In the genomic region with DNA sequence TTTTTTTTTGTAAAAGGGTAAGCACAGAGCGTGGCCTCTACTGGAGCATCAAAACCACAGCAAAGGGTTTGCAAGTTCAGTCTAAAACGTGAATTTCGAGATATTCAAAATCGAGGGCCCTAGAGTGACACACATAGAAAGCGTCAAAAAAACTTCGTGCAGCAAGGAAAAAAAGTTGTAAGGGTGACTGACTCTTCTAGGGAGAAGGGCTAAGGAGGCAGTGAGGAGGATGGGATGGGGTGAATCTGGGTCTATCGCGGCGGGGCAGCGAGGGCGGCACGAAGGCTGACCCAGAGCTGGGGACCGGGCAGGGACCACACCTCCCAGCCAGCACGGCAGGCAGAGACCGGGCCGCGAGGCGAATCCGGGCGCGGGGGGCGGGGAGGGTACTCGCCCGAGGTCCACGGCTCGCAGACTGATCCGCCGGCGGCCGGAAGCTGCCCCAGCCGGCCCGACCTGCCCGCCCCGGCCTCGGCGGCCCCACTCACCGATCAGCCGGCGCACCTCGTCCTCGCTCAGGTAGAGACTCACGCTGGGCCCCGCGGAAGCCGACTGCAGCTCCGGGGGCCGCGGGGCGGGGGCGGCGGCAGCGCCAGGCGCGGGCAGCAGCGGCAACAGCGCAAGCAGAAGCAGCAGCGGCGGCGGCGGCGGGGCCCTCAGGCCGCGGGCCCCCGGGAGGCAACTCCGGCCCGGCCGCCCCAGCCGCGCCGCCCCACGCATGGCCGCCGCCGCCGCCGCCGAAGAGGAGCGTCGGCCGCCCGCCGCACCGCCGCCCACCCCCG, we compare ENCODE assay signal across 1 cellular context.
A peak's percentile ranks its signal among the peaks of the same experiment; 100 is the strongest.
TF ChIP-seq lines count a peak whose summit lies in the region.

No MANE protein-coding gene starts in this region.

TF ChIP-seq in HepG2, 621 proteins besides CTCF, POLR2A, EP300 and RAD21 (continued from another document and continues in another):
- TF ChIP-seq, protein P1, sequence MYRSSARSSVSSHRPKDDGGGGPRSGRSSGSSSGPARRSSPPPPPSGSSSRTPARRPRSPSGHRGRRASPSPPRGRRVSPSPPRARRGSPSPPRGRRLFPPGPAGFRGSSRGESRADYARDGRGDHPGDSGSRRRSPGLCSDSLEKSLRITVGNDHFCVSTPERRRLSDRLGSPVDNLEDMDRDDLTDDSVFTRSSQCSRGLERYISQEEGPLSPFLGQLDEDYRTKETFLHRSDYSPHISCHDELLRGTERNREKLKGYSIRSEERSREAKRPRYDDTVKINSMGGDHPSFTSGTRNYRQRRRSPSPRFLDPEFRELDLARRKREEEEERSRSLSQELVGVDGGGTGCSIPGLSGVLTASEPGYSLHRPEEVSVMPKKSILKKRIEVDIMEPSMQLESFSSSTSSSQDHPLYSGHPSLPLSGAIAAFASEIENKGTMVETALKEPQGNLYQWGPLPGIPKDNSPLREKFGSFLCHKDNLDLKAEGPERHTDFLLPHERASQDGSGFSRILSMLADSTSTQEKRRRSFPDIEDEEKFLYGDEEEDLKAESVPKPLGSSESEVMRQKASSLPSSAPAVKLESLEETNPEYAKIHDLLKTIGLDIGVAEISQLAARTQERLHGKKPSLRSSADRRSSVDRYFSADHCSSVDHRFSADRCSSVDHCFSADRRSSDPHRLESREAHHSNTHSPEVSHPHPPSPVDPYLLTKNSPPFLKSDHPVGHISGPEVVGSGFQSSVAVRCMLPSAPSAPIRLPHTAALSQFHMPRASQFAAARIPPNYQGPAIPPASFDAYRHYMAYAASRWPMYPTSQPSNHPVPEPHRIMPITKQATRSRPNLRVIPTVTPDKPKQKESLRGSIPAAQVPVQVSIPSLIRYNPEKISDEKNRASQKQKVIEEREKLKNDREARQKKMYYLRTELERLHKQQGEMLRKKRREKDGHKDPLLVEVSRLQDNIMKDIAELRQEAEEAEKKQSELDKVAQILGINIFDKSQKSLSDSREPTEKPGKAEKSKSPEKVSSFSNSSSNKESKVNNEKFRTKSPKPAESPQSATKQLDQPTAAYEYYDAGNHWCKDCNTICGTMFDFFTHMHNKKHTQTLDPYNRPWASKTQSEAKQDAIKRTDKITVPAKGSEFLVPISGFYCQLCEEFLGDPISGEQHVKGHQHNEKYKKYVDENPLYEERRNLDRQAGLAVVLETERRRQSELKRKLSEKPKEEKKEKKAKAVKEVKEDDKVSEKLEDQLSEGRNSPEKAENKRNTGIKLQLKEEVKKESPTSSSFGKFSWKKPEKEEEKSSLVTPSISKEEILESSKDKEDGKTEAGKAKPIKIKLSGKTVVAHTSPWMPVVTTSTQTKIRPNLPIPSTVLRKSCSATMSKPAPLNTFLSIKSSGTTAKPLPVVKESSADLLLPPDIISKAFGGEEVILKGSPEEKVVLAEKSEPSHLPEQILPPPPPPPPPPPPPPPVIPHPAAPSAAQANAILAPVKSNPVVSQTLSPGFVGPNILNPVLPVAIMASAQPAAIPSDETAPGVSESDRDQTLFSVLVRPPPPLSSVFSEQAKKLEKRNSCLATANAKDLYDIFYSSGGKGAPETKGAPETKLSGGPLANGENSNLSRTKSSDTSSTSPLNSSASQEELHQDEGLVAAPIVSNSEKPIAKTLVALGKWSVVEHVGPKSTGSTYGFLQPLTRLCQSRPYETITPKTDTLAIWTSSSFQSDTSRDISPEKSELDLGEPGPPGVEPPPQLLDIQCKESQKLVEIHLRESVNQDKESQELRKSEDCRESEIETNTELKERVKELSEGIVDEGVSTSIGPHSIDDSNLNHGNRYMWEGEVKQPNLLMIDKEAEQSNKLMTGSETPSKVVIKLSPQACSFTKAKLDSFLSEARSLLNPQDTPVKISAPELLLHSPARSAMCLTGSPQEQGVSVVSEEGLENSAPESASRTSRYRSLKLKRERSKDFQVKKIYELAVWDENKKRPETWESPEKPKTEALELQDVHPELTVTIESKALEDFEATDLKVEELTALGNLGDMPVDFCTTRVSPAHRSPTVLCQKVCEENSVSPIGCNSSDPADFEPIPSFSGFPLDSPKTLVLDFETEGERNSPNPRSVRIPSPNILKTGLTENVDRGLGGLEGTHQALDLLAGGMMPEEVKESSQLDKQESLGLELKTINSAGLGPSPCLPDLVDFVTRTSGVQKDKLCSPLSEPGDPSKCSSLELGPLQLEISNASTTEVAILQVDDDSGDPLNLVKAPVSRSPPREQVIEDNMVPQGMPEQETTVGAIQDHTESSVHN (CRISPR knock-in tag; IDR thresholded peaks at IDR 0.05) = peak; percentile 56; the same call in 1 of the 2 replicates
- TF ChIP-seq, protein P2, sequence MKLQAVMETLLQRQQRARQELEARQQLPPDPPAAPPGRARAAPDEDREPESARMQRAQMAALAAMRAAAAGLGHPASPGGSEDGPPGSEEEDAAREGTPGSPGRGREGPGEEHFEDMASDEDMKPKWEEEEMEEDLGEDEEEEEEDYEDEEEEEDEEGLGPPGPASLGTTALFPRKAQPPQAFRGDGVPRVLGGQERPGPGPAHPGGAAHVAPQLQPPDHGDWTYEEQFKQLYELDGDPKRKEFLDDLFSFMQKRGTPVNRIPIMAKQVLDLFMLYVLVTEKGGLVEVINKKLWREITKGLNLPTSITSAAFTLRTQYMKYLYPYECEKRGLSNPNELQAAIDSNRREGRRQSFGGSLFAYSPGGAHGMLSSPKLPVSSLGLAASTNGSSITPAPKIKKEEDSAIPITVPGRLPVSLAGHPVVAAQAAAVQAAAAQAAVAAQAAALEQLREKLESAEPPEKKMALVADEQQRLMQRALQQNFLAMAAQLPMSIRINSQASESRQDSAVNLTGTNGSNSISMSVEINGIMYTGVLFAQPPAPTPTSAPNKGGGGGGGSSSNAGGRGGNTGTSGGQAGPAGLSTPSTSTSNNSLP (IDR thresholded peaks at IDR 0.05; ENCODE audit: low read depth, low read length) = no peak
- TF ChIP-seq ZFY (CRISPR knock-in tag; IDR thresholded peaks at IDR 0.05) (peak; percentile 88), ZNF382 (CRISPR knock-in tag; IDR thresholded peaks at IDR 0.05; ENCODE audit: borderline replicate concordance) (no peak), POLR2AphosphoS5 (IDR thresholded peaks at IDR 0.05; ENCODE audit: low read depth, low read length) (no peak), NFIC (IDR thresholded peaks at IDR 0.05; ENCODE audit: low read length) (no peak), CBFB (CRISPR knock-in tag; IDR thresholded peaks at IDR 0.05) (0 out of 2 replicates have a peak, but pooled peaks have one; percentile 41), TRIM24 (CRISPR knock-in tag; IDR thresholded peaks at IDR 0.05) (no peak), ZFP36L2 (CRISPR knock-in tag; IDR thresholded peaks at IDR 0.05) (no peak), ZNF337 (CRISPR knock-in tag; IDR thresholded peaks at IDR 0.05; ENCODE audit: borderline replicate concordance, low read depth) (no peak), RFX3 (CRISPR knock-in tag; IDR thresholded peaks at IDR 0.05) (no peak), CC2D1A (CRISPR knock-in tag; IDR thresholded peaks at IDR 0.05) (no peak), PHF5A (CRISPR knock-in tag; IDR thresholded peaks at IDR 0.05; ENCODE audit: low read depth, unreplicated experiment) (peak; percentile 14), PHF20 (CRISPR knock-in tag; IDR thresholded peaks at IDR 0.05) (0 out of 2 replicates have a peak, but pooled peaks have one; percentile 13), HOXA9 (CRISPR knock-in tag; IDR thresholded peaks at IDR 0.05; ENCODE audit: borderline replicate concordance) (no peak), SP5 (CRISPR knock-in tag; IDR thresholded peaks at IDR 0.05; ENCODE audit: borderline replicate concordance, low read depth) (no peak), ZNF235 (CRISPR knock-in tag; IDR thresholded peaks at IDR 0.05; ENCODE audit: borderline replicate concordance) (0 out of 2 replicates have a peak, but pooled peaks have one; percentile 47), ZBTB42 (CRISPR knock-in tag; IDR thresholded peaks at IDR 0.05) (no peak), ARNTL (CRISPR knock-in tag; IDR thresholded peaks at IDR 0.05) (no peak), PHF21A (CRISPR knock-in tag; IDR thresholded peaks at IDR 0.05) (no peak)
- TF ChIP-seq, protein P3, sequence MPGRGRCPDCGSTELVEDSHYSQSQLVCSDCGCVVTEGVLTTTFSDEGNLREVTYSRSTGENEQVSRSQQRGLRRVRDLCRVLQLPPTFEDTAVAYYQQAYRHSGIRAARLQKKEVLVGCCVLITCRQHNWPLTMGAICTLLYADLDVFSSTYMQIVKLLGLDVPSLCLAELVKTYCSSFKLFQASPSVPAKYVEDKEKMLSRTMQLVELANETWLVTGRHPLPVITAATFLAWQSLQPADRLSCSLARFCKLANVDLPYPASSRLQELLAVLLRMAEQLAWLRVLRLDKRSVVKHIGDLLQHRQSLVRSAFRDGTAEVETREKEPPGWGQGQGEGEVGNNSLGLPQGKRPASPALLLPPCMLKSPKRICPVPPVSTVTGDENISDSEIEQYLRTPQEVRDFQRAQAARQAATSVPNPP (CRISPR knock-in tag; IDR thresholded peaks at IDR 0.05) = no peak
- TF ChIP-seq, protein P4, sequence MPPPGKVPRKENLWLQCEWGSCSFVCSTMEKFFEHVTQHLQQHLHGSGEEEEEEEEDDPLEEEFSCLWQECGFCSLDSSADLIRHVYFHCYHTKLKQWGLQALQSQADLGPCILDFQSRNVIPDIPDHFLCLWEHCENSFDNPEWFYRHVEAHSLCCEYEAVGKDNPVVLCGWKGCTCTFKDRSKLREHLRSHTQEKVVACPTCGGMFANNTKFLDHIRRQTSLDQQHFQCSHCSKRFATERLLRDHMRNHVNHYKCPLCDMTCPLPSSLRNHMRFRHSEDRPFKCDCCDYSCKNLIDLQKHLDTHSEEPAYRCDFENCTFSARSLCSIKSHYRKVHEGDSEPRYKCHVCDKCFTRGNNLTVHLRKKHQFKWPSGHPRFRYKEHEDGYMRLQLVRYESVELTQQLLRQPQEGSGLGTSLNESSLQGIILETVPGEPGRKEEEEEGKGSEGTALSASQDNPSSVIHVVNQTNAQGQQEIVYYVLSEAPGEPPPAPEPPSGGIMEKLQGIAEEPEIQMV (CRISPR knock-in tag; IDR thresholded peaks at IDR 0.05; ENCODE audit: low read depth) = 0 out of 2 replicates have a peak, but pooled peaks have one; percentile 68
- TF ChIP-seq, protein P5, sequence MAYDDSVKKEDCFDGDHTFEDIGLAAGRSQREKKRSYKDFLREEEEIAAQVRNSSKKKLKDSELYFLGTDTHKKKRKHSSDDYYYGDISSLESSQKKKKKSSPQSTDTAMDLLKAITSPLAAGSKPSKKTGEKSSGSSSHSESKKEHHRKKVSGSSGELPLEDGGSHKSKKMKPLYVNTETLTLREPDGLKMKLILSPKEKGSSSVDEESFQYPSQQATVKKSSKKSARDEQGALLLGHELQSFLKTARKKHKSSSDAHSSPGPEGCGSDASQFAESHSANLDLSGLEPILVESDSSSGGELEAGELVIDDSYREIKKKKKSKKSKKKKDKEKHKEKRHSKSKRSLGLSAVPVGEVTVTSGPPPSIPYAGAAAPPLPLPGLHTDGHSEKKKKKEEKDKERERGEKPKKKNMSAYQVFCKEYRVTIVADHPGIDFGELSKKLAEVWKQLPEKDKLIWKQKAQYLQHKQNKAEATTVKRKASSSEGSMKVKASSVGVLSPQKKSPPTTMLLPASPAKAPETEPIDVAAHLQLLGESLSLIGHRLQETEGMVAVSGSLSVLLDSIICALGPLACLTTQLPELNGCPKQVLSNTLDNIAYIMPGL (CRISPR knock-in tag; IDR thresholded peaks at IDR 0.05; ENCODE audit: borderline replicate concordance in 1 of 2, low read depth in 1 of 2) = peak in 1 of 2 experiments; percentile 60; a peak in 3 of 4 replicates
- TF ChIP-seq, protein P6, sequence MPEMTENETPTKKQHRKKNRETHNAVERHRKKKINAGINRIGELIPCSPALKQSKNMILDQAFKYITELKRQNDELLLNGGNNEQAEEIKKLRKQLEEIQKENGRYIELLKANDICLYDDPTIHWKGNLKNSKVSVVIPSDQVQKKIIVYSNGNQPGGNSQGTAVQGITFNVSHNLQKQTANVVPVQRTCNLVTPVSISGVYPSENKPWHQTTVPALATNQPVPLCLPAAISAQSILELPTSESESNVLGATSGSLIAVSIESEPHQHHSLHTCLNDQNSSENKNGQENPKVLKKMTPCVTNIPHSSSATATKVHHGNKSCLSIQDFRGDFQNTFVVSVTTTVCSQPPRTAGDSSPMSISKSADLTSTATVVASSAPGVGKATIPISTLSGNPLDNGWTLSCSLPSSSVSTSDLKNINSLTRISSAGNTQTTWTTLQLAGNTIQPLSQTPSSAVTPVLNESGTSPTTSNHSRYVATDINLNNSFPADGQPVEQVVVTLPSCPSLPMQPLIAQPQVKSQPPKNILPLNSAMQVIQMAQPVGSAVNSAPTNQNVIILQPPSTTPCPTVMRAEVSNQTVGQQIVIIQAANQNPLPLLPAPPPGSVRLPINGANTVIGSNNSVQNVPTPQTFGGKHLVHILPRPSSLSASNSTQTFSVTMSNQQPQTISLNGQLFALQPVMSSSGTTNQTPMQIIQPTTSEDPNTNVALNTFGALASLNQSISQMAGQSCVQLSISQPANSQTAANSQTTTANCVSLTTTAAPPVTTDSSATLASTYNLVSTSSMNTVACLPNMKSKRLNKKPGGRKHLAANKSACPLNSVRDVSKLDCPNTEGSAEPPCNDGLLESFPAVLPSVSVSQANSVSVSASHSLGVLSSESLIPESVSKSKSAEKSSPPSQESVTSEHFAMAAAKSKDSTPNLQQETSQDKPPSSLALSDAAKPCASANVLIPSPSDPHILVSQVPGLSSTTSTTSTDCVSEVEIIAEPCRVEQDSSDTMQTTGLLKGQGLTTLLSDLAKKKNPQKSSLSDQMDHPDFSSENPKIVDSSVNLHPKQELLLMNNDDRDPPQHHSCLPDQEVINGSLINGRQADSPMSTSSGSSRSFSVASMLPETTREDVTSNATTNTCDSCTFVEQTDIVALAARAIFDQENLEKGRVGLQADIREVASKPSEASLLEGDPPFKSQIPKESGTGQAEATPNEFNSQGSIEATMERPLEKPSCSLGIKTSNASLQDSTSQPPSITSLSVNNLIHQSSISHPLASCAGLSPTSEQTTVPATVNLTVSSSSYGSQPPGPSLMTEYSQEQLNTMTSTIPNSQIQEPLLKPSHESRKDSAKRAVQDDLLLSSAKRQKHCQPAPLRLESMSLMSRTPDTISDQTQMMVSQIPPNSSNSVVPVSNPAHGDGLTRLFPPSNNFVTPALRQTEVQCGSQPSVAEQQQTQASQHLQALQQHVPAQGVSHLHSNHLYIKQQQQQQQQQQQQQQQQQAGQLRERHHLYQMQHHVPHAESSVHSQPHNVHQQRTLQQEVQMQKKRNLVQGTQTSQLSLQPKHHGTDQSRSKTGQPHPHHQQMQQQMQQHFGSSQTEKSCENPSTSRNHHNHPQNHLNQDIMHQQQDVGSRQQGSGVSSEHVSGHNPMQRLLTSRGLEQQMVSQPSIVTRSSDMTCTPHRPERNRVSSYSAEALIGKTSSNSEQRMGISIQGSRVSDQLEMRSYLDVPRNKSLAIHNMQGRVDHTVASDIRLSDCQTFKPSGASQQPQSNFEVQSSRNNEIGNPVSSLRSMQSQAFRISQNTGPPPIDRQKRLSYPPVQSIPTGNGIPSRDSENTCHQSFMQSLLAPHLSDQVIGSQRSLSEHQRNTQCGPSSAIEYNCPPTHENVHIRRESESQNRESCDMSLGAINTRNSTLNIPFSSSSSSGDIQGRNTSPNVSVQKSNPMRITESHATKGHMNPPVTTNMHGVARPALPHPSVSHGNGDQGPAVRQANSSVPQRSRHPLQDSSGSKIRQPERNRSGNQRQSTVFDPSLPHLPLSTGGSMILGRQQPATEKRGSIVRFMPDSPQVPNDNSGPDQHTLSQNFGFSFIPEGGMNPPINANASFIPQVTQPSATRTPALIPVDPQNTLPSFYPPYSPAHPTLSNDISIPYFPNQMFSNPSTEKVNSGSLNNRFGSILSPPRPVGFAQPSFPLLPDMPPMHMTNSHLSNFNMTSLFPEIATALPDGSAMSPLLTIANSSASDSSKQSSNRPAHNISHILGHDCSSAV (CRISPR knock-in tag; IDR thresholded peaks at IDR 0.05; ENCODE audit: borderline replicate concordance) = no peak
- TF ChIP-seq, protein P7, sequence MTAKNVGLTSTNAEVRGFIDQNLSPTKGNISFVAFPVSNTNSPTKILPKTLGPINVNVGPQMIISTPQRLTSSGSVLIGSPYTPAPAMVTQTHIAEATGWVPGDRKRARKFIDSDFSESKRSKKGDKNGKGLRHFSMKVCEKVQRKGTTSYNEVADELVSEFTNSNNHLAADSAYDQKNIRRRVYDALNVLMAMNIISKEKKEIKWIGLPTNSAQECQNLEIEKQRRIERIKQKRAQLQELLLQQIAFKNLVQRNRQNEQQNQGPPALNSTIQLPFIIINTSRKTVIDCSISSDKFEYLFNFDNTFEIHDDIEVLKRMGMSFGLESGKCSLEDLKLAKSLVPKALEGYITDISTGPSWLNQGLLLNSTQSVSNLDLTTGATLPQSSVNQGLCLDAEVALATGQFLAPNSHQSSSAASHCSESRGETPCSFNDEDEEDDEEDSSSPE (CRISPR knock-in tag; IDR thresholded peaks at IDR 0.05) = 0 out of 2 replicates have a peak, but pooled peaks have one; percentile 41
